8 cellular contexts compared by ENCODE assay signal in genomic region chr1:43227138-43227836, GRCh38. TPM values are rescaled to one million over a fixed set of nuclear protein-coding genes. Genes with fewer than 3 reads are reported as not detected.
DNase-seq lines count a peak whose midpoint lies in the region; ATAC-seq and TF ChIP-seq lines count a peak whose summit lies in the region.

No MANE protein-coding gene starts in this region.

- no peaks in the 10 kb centered on the region for H3K9me3 ChIP-seq in RWPE2 (ENCODE audit: severe bottlenecking)
- H3K9me3 ChIP-seq in thoracic aorta: no peaks in the 10 kb centered on the region

- no peaks in the 10 kb centered on the region for H3K36me3 ChIP-seq in RWPE2 (ENCODE audit: low read depth)
- no peaks in the 10 kb centered on the region for H3K36me3 ChIP-seq in thoracic aorta

- ATAC-seq in RWPE2 (ENCODE audit: low read depth): peak; percentile 85
- peak; percentile 56 for ATAC-seq in foreskin keratinocyte
- no peak for ATAC-seq in thoracic aorta (ENCODE audit: insufficient number of reproducible peaks, low FRiP score, low read depth)
- ATAC-seq in HG03025 (IDR thresholded peaks at IDR 0.05; ENCODE audit: low FRiP score, unreplicated experiment): no peak

- H3K4me1 ChIP-seq in RWPE2 (ENCODE audit: insufficient read depth, poor library complexity, severe bottlenecking): peaks cover 6% of the 10 kb centered on the region
- H3K4me1 ChIP-seq in foreskin keratinocyte: peaks cover 6% of the 10 kb centered on the region
- H3K4me1 ChIP-seq in thoracic aorta (ENCODE audit: control insufficient read depth in 1 of 2, low read depth in 2 of 2): peaks cover 4 to 5% of the 10 kb centered on the region in 2 donors

- no peaks in the 10 kb centered on the region for H3K27me3 ChIP-seq in RWPE2 (ENCODE audit: insufficient read depth, poor library complexity, severe bottlenecking)
- H3K27me3 ChIP-seq in foreskin keratinocyte: no peaks in the 10 kb centered on the region
- no peaks in the 10 kb centered on the region for H3K27me3 ChIP-seq in thoracic aorta (replicated peaks; ENCODE audit: insufficient read depth)

- H3K27ac ChIP-seq in RWPE2 (ENCODE audit: poor library complexity, severe bottlenecking): no peak overlapping the region
- H3K27ac ChIP-seq in foreskin keratinocyte: no peak overlapping the region
- no peak overlapping the region for H3K27ac ChIP-seq in thoracic aorta

- H3K4me3 ChIP-seq in RWPE2 (ENCODE audit: severe bottlenecking) (no peak overlapping the region), thoracic aorta (no peak overlapping the region)

- peak; percentile 95 for TF ChIP-seq CTCF in LNCAP (IDR thresholded peaks at IDR 0.05)
- peak; percentile 95 for TF ChIP-seq CTCF in RWPE2 (IDR thresholded peaks at IDR 0.05; ENCODE audit: poor library complexity, severe bottlenecking)
- peak; percentile 94 for TF ChIP-seq CTCF in foreskin keratinocyte (conservative IDR thresholded peaks at IDR 0.05)
- peak; percentile 95 for TF ChIP-seq CTCF in thoracic aorta (IDR thresholded peaks at IDR 0.05)

- DNase-seq in GF-D8 (lab: John Stamatoyannopoulos, UW) (peak; percentile 10), RWPE2 (ENCODE audit: low spot score) (no peak), foreskin keratinocyte (peak in 1 of 2 donors; percentile 34), occipital lobe (lab: John Stamatoyannopoulos, UW) (peak; percentile 34), thoracic aorta (ENCODE audit: low spot score) (peak; percentile 50)
- peak; percentile 73 to 82 for DNase-seq in activated T-helper 1 cell treated with anti-CD3 and anti-CD28 coated beads, Interleukin-2, amount 50 U/mL, for 16 hours (ENCODE audit: low read depth in 1 of 2, low spot score in 1 of 2)

RNA-seq across cellular contexts. Expression of gene TMEM125, which starts 42.5 kb away (rescaled TPM):
- 1.9 and 2.3 TPM in 2 replicates for total RNA-seq in foreskin keratinocyte
- 1.8 and 2.7 TPM in 2 replicates for polyA plus RNA-seq in foreskin keratinocyte
- 0.78 TPM for total RNA-seq in occipital lobe
- total RNA-seq in thoracic aorta: under 1 TPM in 1 of 2 donors, not detected in 1; 0.63 TPM

RNA-seq across cellular contexts. Expression of gene CFAP57, which starts 55.2 kb away (rescaled TPM):
- 0.82 and 0.92 TPM in 2 replicates for total RNA-seq in foreskin keratinocyte
- polyA plus RNA-seq in foreskin keratinocyte: 0.28 and 0.81 TPM in 2 replicates
- 1.4 TPM for total RNA-seq in occipital lobe
- total RNA-seq in thoracic aorta: under 1 TPM; 0.27 to 0.42 TPM

RNA-seq across cellular contexts. Expression of gene EBNA1BP2, which starts 55.2 kb away (rescaled TPM):
- 210 and 223 TPM in 2 replicates for total RNA-seq in foreskin keratinocyte
- polyA plus RNA-seq in foreskin keratinocyte: 238 and 263 TPM in 2 replicates
- total RNA-seq in occipital lobe: 46.8 TPM
- 10 to 100 TPM; 27.1 to 55.9 TPM for total RNA-seq in thoracic aorta

RNA-seq across cellular contexts. Expression of gene C1orf210, which starts 58.1 kb away (rescaled TPM):
- 3.8 and 4.3 TPM in 2 replicates for total RNA-seq in foreskin keratinocyte
- 5.2 and 6.4 TPM in 2 replicates for polyA plus RNA-seq in foreskin keratinocyte
- not detected for total RNA-seq in occipital lobe
- total RNA-seq in thoracic aorta: not detected

Comparison
In these comparisons a context has a peak if more than half of its experiments do, and no peak if none do; other contexts are left out.
1. ATAC-seq: peak in RWPE2 (single experiment) and foreskin keratinocyte (single experiment); none in thoracic aorta (single experiment) and HG03025 (single experiment).
2. Peak in every context shown above with its lines, with median percentiles within 50 percentile points of each other: CTCF ChIP-seq.